8 cellular contexts compared by ENCODE assay signal in the genomic region with DNA sequence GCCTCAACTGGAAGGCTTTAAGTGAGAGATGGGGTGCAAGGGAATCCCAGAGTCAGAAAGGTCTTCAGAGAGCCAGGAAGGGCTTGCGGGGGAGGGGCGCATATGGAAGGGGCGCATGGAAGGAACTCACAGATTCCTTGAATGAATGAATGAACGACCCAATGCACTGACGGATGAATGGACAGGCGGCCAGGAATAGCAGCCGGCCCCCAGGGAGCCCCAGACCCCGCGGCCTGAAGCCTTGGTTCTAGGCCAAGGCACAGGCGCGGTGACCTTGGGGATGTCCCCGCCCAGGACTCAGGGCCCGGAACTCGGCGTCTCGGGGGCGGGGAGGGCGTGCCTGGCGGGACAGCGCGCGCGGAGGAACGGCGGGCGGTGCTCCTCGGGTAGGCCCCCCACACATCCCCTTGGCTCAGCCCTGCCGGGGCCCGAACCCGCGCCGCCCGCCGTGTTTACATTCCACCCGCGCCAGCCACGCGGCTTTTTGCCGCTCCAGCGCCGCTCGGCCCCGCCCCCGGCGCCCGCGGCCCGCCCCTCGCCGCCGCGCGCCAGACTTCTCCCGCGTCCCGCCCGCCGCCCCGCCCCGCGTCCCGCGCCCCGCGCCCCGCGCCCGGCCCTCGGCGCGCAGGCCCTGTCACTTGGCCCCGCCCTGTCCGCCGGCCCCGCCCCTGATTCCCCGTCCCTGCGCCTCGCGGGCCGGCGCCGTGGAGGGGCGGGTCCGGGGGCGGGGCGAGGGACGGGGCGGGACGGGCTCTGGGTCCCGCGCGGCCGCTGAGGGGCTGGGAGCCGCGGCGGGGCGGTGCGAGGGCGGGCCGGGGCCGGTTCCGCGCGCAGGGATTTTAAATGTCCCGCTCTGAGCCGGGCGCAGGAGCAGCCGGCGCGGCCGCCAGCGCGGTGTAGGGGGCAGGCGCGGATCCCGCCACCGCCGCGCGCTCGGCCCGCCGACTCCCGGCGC. TPM values are rescaled to one million over a fixed set of nuclear protein-coding genes. Genes with fewer than 3 reads are reported as not detected.
A peak's percentile ranks its signal among the peaks of the same experiment; 100 is the strongest.
DNase-seq lines count a peak whose midpoint lies in the region; ATAC-seq and TF ChIP-seq lines count a peak whose summit lies in the region.

A gene (plus strand): TSS at position 867 of the 955 bp plus-strand sequence. CDS start 565 bp downstream, outside the sequence.

- no peak for TF ChIP-seq CTCF in choroid plexus epithelial cell (conservative IDR thresholded peaks at IDR 0.05; ENCODE audit: low read depth, low read length)

- CTCF ChIA-PET in activated CD4-positive, alpha-beta T cell treated with anti-CD3 and anti-CD28 coated beads for 36 hours (lab: Charles Lee), result no interaction called here

- POLR2A ChIA-PET in activated CD4-positive, alpha-beta T cell treated with anti-CD3 and anti-CD28 coated beads for 36 hours (lab: Charles Lee), result no interaction called here

- peak within 1 kb of the TSS; percentile 94 for H3K27ac Mint-ChIP-seq in activated CD4-positive, alpha-beta T cell treated with anti-CD3 and anti-CD28 coated beads for 36 hours

- peak; percentile 99 for DNase-seq in AG20443 (ENCODE audit: low spot score)
- peak; percentile 68 for DNase-seq in NCI-H446 treated with DMSO at 0.1 percent for 48 hours (lab: John Stamatoyannopoulos, UW)
- peak; percentile 98 for DNase-seq in activated CD4-positive, alpha-beta T cell treated with anti-CD3 and anti-CD28 coated beads for 36 hours
- DNase-seq in choroid plexus epithelial cell (ENCODE audit: low read depth), result peak; percentile 88
- DNase-seq in left colon, result peak; percentile 91 to 98
- peak; percentile 92 to 98 (median 96) for DNase-seq in stimulated activated CD4-positive, alpha-beta T cell treated with anti-CD3 and anti-CD28 coated beads, Interleukin-1b, Interleukin-23, amount 100 ng/mL, for 24 hours (ENCODE audit: low read depth in 4 of 4, low spot score in 1 of 4)

- H3K9me3 Mint-ChIP-seq in activated CD4-positive, alpha-beta T cell treated with anti-CD3 and anti-CD28 coated beads for 36 hours (ENCODE audit: low read depth), result peaks cover 4% of the 10 kb centered on the region

- ATAC-seq in GM19023 (IDR thresholded peaks at IDR 0.05; ENCODE audit: unreplicated experiment) (peak; percentile 77), HG03175 (IDR thresholded peaks at IDR 0.05; ENCODE audit: unreplicated experiment) (peak; percentile 76), left colon (peak; percentile 97)
- peak; percentile 93 for ATAC-seq in activated CD4-positive, alpha-beta T cell treated with anti-CD3 and anti-CD28 coated beads for 36 hours

- peak within 1 kb of the TSS; percentile 88 for H3K4me3 Mint-ChIP-seq in activated CD4-positive, alpha-beta T cell treated with anti-CD3 and anti-CD28 coated beads for 36 hours

- H3K27me3 Mint-ChIP-seq in activated CD4-positive, alpha-beta T cell treated with anti-CD3 and anti-CD28 coated beads for 36 hours, result no peaks in the 10 kb centered on the region

- intact Hi-C loops in activated CD4-positive, alpha-beta T cell treated with anti-CD3 and anti-CD28 coated beads for 36 hours (cut with DNase I, micrococcal nuclease), result loop anchor here (1.0 kb wide), 8 partner anchors 20 to 205 kb away; a partner anchor contains a TSS
- intact Hi-C loops in left colon (cut with DNase I, micrococcal nuclease), result no loop called here

- peaks cover 22% of the 10 kb centered on the region for H3K36me3 Mint-ChIP-seq in activated CD4-positive, alpha-beta T cell treated with anti-CD3 and anti-CD28 coated beads for 36 hours (ENCODE audit: low read depth)

- peaks cover 15% of the 10 kb centered on the region for H3K4me1 Mint-ChIP-seq in activated CD4-positive, alpha-beta T cell treated with anti-CD3 and anti-CD28 coated beads for 36 hours

- peak within 1 kb of the TSS; percentile 62 for H3K4me3 ChIP-seq in choroid plexus epithelial cell (ENCODE audit: low read depth, low read length)

RNA-seq across cellular contexts. Expression of the gene that starts here (rescaled TPM):
- 10 to 100 TPM; 29.4 to 30.4 TPM for total RNA-seq in activated CD4-positive, alpha-beta T cell treated with anti-CD3 and anti-CD28 coated beads for 36 hours
- total RNA-seq in left colon, result 1 to 10 TPM; 4.0 to 4.5 TPM

Comparison
In these comparisons a context has a peak if more than half of its experiments do, and no peak if none do; other contexts are left out.
1. Peak in every context shown above with its lines: DNase-seq, ATAC-seq and H3K4me3 ChIP-seq.
2. RNA of the gene that starts here (total RNA-seq): 29.4 to 30.4 TPM in activated CD4-positive, alpha-beta T cell treated with anti-CD3 and anti-CD28 coated beads for 36 hours; 4.0 to 4.5 TPM in left colon; every median in the first group is over 4 times any median in the second.
3. intact Hi-C loops: an anchor here in activated CD4-positive, alpha-beta T cell treated with anti-CD3 and anti-CD28 coated beads for 36 hours (1.0 kb wide); none called in left colon.